Comparison of ENCODE assay signal across 26 cellular contexts in the genomic region with DNA sequence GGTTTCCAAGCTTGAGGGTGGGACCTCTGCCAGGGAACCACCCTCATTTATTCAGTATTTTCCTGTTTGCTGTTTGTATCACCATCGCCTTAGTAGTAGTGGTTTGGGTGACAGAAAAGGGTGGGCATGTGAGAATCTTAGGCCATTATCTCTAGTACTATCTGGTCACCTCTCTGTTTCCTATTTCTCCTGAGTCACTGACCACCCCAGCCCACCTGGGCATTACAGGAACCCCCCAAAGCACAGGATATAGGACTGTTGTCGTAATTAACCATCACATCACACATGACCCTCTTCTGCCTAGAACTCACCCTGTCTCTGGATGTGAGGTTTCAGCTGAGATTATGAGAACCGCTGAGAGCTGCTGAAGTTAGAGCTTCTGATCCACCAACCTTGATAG.
"Had no signal": no experiment of that assay in that cellular context is flagged by ENCODE, and none has a peak within 500 bp of the region (broad histone marks: within the 10 kb centered on the region; RNA-seq: fewer than 3 reads in every experiment).

No MANE protein-coding gene starts in this region.

- H3K27ac Mint-ChIP-seq: activated CD4-positive, alpha-beta T cell treated with anti-CD3 and anti-CD28 coated beads, Interleukin-2, amount 10 ng/mL, durations not matched to agents 7 days and 5 days; activated CD8-positive, alpha-beta T cell treated with anti-CD3 and anti-CD28 coated beads, Interleukin-2, amount 10 ng/mL, durations not matched to agents 7 days and 5 days; activated naive CD4-positive, alpha-beta T cell treated with anti-CD3 and anti-CD28 coated beads for 36 hours; dendritic cell treated with granulocyte-macrophage colony-stimulating factor and Interleukin-4, amounts not matched to agents 40 ng/mL and 50 ng/mL, for 4 days; memory B cell; T-helper 2 cell treated with Interferon-gamma antibody and Interleukin-4, amounts not matched to agents 5 μg/mL and 100 μg/mL, for 36 hours had no signal

- H3K4me1 ChIP-seq: psoas muscle, right atrium auricular region, spleen, transverse colon, vagina had no signal

- H3K9me3 Mint-ChIP-seq: activated CD4-positive, alpha-beta T cell treated with anti-CD3 and anti-CD28 coated beads, Interleukin-2, amount 10 ng/mL, durations not matched to agents 7 days and 5 days; activated naive CD4-positive, alpha-beta T cell treated with anti-CD3 and anti-CD28 coated beads for 36 hours; dendritic cell treated with granulocyte-macrophage colony-stimulating factor and Interleukin-4, amounts not matched to agents 40 ng/mL and 50 ng/mL, for 4 days; T-cell; T-helper 2 cell treated with Interferon-gamma antibody and Interleukin-4, amounts not matched to agents 5 μg/mL and 100 μg/mL, for 36 hours had no signal

- DNase-seq: activated CD4-positive, alpha-beta T cell treated with anti-CD3 and anti-CD28 coated beads, Interleukin-2, amount 10 ng/mL, durations not matched to agents 7 days and 5 days; activated CD8-positive, alpha-beta T cell treated with anti-CD3 and anti-CD28 coated beads, Interleukin-2, amount 10 ng/mL, durations not matched to agents 7 days and 5 days; activated naive CD4-positive, alpha-beta T cell treated with anti-CD3 and anti-CD28 coated beads for 36 hours; activated T-cell treated with anti-CD3 and anti-CD28 coated beads, Interleukin-2, amount 50 U/mL, for 1 hour; anterior cingulate cortex; body of pancreas; effector CD4-positive, alpha-beta T cell; glutamatergic neuron; hippocampal formation; left cardiac atrium; ovary; psoas muscle; spleen; stimulated activated CD4-positive, alpha-beta T cell treated with anti-CD3 and anti-CD28 coated beads, Interleukin-4, amount 100 ng/mL, for 1 hour; stomach; transverse colon had no signal

- H3K27me3 Mint-ChIP-seq: activated CD4-positive, alpha-beta T cell treated with anti-CD3 and anti-CD28 coated beads, Interleukin-2, amount 10 ng/mL, durations not matched to agents 7 days and 5 days; dendritic cell treated with granulocyte-macrophage colony-stimulating factor and Interleukin-4, amounts not matched to agents 40 ng/mL and 50 ng/mL, for 4 days had no signal

- H3K4me1 Mint-ChIP-seq: memory B cell had no signal

- H3K27ac ChIP-seq: body of pancreas, cardiac muscle cell, ovary, psoas muscle, right atrium auricular region, spleen, stomach, suprapubic skin, transverse colon, vagina, VCaP had no signal

- H3K9me3 ChIP-seq: body of pancreas, ovary, psoas muscle, right atrium auricular region, stomach, suprapubic skin, transverse colon, vagina had no signal

- H3K36me3 ChIP-seq: cardiac muscle cell, ovary, right atrium auricular region, spleen, stomach, suprapubic skin, transverse colon, vagina had no signal

- H3K4me3 ChIP-seq: body of pancreas, cardiac muscle cell, ovary, psoas muscle, right atrium auricular region, spleen, stomach, suprapubic skin, transverse colon, vagina had no signal

- H3K27me3 ChIP-seq: body of pancreas, cardiac muscle cell, ovary, right atrium auricular region, spleen, stomach, suprapubic skin, transverse colon, vagina had no signal

- H3K4me3 Mint-ChIP-seq: activated CD4-positive, alpha-beta T cell treated with anti-CD3 and anti-CD28 coated beads, Interleukin-2, amount 10 ng/mL, durations not matched to agents 7 days and 5 days; activated CD8-positive, alpha-beta T cell treated with anti-CD3 and anti-CD28 coated beads, Interleukin-2, amount 10 ng/mL, durations not matched to agents 7 days and 5 days; activated naive CD4-positive, alpha-beta T cell treated with anti-CD3 and anti-CD28 coated beads for 36 hours; dendritic cell treated with granulocyte-macrophage colony-stimulating factor and Interleukin-4, amounts not matched to agents 40 ng/mL and 50 ng/mL, for 4 days; memory B cell; T-cell; T-helper 2 cell treated with Interferon-gamma antibody and Interleukin-4, amounts not matched to agents 5 μg/mL and 100 μg/mL, for 36 hours had no signal

- ATAC-seq: activated CD4-positive, CD25-positive, alpha-beta regulatory T cell treated with anti-CD3 and anti-CD28 coated beads, Interleukin-2, amount 50 U/mL, for 24 hours; activated CD8-positive, alpha-beta T cell treated with anti-CD3 and anti-CD28 coated beads, Interleukin-2, amount 10 ng/mL, durations not matched to agents 7 days and 5 days; body of pancreas; left cardiac atrium; psoas muscle; T-cell had no signal

- H3K36me3 Mint-ChIP-seq: memory B cell, T-cell had no signal
